In the genomic region with DNA sequence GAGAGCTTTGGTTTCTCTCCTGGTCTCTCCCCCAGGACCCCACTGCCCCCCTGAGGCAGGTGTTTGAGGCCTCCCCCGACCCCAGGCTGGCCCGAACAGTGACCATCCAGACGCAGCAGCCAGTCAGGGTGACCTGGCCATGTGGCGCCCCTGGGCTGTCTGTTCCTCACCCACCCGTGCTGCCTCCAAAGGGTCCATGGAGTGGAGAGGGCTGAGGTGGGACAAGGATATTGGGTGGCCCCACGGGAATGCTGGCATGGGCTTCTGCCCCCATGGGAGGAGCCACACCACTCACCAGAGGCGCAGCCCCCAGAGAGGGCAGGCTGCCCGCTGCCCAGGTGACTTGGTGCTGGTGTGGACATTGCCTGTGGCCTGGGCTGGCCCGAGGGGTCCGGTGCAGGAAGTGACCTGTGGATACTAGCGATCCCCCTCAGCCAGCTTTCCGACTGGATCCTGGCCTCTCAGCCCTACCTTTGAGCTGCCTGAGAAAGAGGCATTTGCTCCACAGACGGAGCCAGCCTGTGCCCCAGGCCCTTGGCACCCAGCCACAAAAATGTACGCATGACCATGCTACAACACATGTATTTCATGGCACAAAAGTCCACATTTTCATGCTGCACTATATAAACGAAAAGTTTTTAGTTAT, we compare ENCODE assay signal across 18 cellular contexts. TPM values are rescaled to one million over a fixed set of nuclear protein-coding genes. Genes with fewer than 3 reads are reported as not detected.
DNase-seq lines count a peak whose midpoint lies in the region; ATAC-seq and TF ChIP-seq lines count a peak whose summit lies in the region.
"Had no signal": no experiment of that assay in that cellular context is flagged by ENCODE, and none has a peak within 500 bp of the region (broad histone marks: within the 10 kb centered on the region; RNA-seq: fewer than 3 reads in every experiment).

No MANE protein-coding gene starts in this region.

- no peaks in the 10 kb centered on the region for H3K9me3 ChIP-seq in SK-N-SH
- no peaks in the 10 kb centered on the region for H3K9me3 ChIP-seq in thymus (ENCODE audit: control insufficient read depth)
- no peaks in the 10 kb centered on the region for H3K9me3 ChIP-seq in neural progenitor cell (ENCODE audit: low read depth)
- H3K9me3 ChIP-seq: SJSA1 had no signal

- peak overlapping the region in 1 of 2 experiments; percentile 29; a peak in 1 of 4 replicates for H3K27ac ChIP-seq in SK-N-SH (ENCODE audit: low read depth in 2 of 2, low read length in 1 of 2)
- H3K27ac ChIP-seq in thymus (ENCODE audit: low read depth): peak overlapping the region; percentile 62
- no peak overlapping the region for H3K27ac ChIP-seq in neural progenitor cell
- H3K27ac ChIP-seq: HL-60, KMS-11, SJSA1 had no signal

- H3K4me2 ChIP-seq in SK-N-SH: no peak overlapping the region
- no peak overlapping the region for H3K4me2 ChIP-seq in neural progenitor cell
- H3K4me2 ChIP-seq: KMS-11 had no signal

- H3K27ac Mint-ChIP-seq in neural progenitor cell: no peak overlapping the region

- no peak for TF ChIP-seq RAD21 in SK-N-SH (IDR thresholded peaks at IDR 0.05; ENCODE audit: low read length)

- no peaks in the 10 kb centered on the region for H3K27me3 ChIP-seq in SK-N-SH (ENCODE audit: insufficient read depth)
- no peaks in the 10 kb centered on the region for H3K27me3 ChIP-seq in thymus (ENCODE audit: control insufficient read depth, insufficient read depth)
- H3K27me3 ChIP-seq in neural progenitor cell: no peaks in the 10 kb centered on the region
- H3K27me3 ChIP-seq: SJSA1 had no signal

- H4K20me1 ChIP-seq in SK-N-SH (ENCODE audit: insufficient read depth) (no peaks in the 10 kb centered on the region), neural progenitor cell (ENCODE audit: low read depth) (peaks cover 3% of the 10 kb centered on the region)

- H3K9ac ChIP-seq in SK-N-SH: no peak overlapping the region
- no peak overlapping the region for H3K9ac ChIP-seq in neural progenitor cell
- H3K9ac ChIP-seq: KMS-11 had no signal

- H3K79me2 ChIP-seq in SK-N-SH (ENCODE audit: insufficient read depth) (no peaks in the 10 kb centered on the region), neural progenitor cell (ENCODE audit: low read depth) (no peaks in the 10 kb centered on the region)

- H3K4me1 Mint-ChIP-seq in neural progenitor cell: peaks cover 19% of the 10 kb centered on the region

- 0 out of 4 replicates have a peak, but pooled peaks of 1 of the 2 experiments have one; percentile 16 for TF ChIP-seq EP300 in SK-N-SH (IDR thresholded peaks at IDR 0.05; ENCODE audit: borderline replicate concordance in 1 of 2, low read depth in 1 of 2, low read length in 1 of 2)

- H3K36me3 ChIP-seq in SK-N-SH (replicated peaks in 1 of 2; ENCODE audit: control insufficient read depth in 1 of 2, insufficient read depth in 2 of 2, low read length in 1 of 2): no peaks in the 10 kb centered on the region
- H3K36me3 ChIP-seq in thymus (ENCODE audit: control insufficient read depth, insufficient read depth): no peaks in the 10 kb centered on the region
- no peaks in the 10 kb centered on the region for H3K36me3 ChIP-seq in neural progenitor cell
- H3K36me3 ChIP-seq: SJSA1 had no signal

- H3K27me3 Mint-ChIP-seq in neural progenitor cell (ENCODE audit: insufficient read depth, low read depth): peaks cover 3% of the 10 kb centered on the region

- no peaks in the 10 kb centered on the region for H3K9me3 Mint-ChIP-seq in neural progenitor cell

- no peak overlapping the region for H3K4me3 Mint-ChIP-seq in neural progenitor cell

- ATAC-seq in SK-N-SH treated with all-trans-retinoic acid at 6 μM for 48 hours (no peak), GM21786 (IDR thresholded peaks at IDR 0.05; ENCODE audit: unreplicated experiment) (no peak)

- H2AFZ ChIP-seq in SK-N-SH (ENCODE audit: low read depth) (no peak overlapping the region), neural progenitor cell (replicated peaks) (no peak overlapping the region)

- no peak for TF ChIP-seq CTCF in SK-N-SH (IDR thresholded peaks at IDR 0.05)
- no peak for TF ChIP-seq CTCF in epithelial cell of esophagus (IDR thresholded peaks at IDR 0.05; ENCODE audit: insufficient read depth, low read depth, low read length, missing control alignments)
- TF ChIP-seq CTCF in neural progenitor cell (IDR thresholded peaks at IDR 0.05): no peak

- no peaks in the 10 kb centered on the region for H3K9me2 ChIP-seq in SK-N-SH

- CTCF ChIA-PET in SK-N-SH (lab: Yijun Ruan, JAX): interaction anchor here (1.0 to 3.2 kb wide), 5 partner anchors 10 to 96 kb away, joined by 4 to 20 read pairs (median 4); partner anchors contain the start of gene BCAS4

- DNase-seq in SK-N-SH (peak; percentile 76), RPMI7951 (ENCODE audit: low read depth) (peak; percentile 14), epithelial cell of esophagus (ENCODE audit: low read depth) (peak; percentile 69), T-helper 1 cell (no peak), neural progenitor cell (ENCODE audit: low spot score) (no peak)
- DNase-seq: C1 segment of cervical spinal cord, MM.1S, NCI-H1105, NCI-H187 treated with DMSO at 0.1 percent for 48 hours, NCI-H2171, NCI-H446 treated with DMSO at 0.1 percent for 48 hours, NCI-H774 had no signal

- no peak overlapping the region for H3K4me3 ChIP-seq in SK-N-SH (ENCODE audit: low read depth in 2 of 2, low read length in 1 of 2)
- H3K4me3 ChIP-seq in epithelial cell of esophagus (ENCODE audit: low read length): no peak overlapping the region
- no peak overlapping the region for H3K4me3 ChIP-seq in thymus (ENCODE audit: low read length)
- no peak overlapping the region for H3K4me3 ChIP-seq in neural progenitor cell
- H3K4me3 ChIP-seq: SJSA1 had no signal

- H3K4me1 ChIP-seq in SK-N-SH (ENCODE audit: control insufficient read depth in 1 of 2, insufficient read depth in 2 of 2, low read depth in 1 of 2, low read length in 1 of 2): peaks cover 9 to 31% of the 10 kb centered on the region in 2 experiments; a peak in 3 of 4 replicates
- no peaks in the 10 kb centered on the region for H3K4me1 ChIP-seq in thymus (ENCODE audit: control insufficient read depth, insufficient read depth, low read length)
- H3K4me1 ChIP-seq in neural progenitor cell: peaks cover 8% of the 10 kb centered on the region

- no peaks in the 10 kb centered on the region for H3F3A ChIP-seq in SK-N-SH (replicated peaks; ENCODE audit: insufficient read depth)
- H3F3A ChIP-seq in neural progenitor cell (ENCODE audit: low read depth): no peaks in the 10 kb centered on the region

- 92% methylated on average over 3 of the region's 15 CpGs for WGBS in SK-N-SH (ENCODE audit: low lambda C conversion rate)
- 96% methylated on average over 15 of the region's 15 CpGs for WGBS in thymus

- no peaks in the 10 kb centered on the region for H3K36me3 Mint-ChIP-seq in neural progenitor cell

- POLR2A ChIA-PET in SK-N-SH (lab: Yijun Ruan, JAX): interaction anchor here (0.9 kb wide), 1 partner anchor 20 kb away, joined by 3 read pairs; no protein-coding TSS in a partner anchor

TF ChIP-seq in SK-N-SH, 30 proteins besides CTCF, POLR2A, EP300 and RAD21 (continues in another document):
- no peak for TF ChIP-seq TCF12 (IDR thresholded peaks at IDR 0.05)
- no peak for TF ChIP-seq TAF1 (IDR thresholded peaks at IDR 0.05; ENCODE audit: borderline replicate concordance, low read depth, low read length)
- no peak for TF ChIP-seq EZH2phosphoT487 (IDR thresholded peaks at IDR 0.05; ENCODE audit: borderline replicate concordance, low read depth)
- TF ChIP-seq NFIC (IDR thresholded peaks at IDR 0.05; ENCODE audit: borderline replicate concordance): no peak
- TF ChIP-seq PBX3 (IDR thresholded peaks at IDR 0.05): no peak
- no peak for TF ChIP-seq POLR2AphosphoS5 (IDR thresholded peaks at IDR 0.05; ENCODE audit: low read depth, low read length)
- no peak for TF ChIP-seq FOXM1 (IDR thresholded peaks at IDR 0.05; ENCODE audit: low read depth)
- no peak for TF ChIP-seq GATA2 (CRISPR knock-in tag; IDR thresholded peaks at IDR 0.05)
- TF ChIP-seq GABPA (IDR thresholded peaks at IDR 0.05; ENCODE audit: low read depth): no peak

TF ChIP-seq in SK-N-SH treated with all-trans-retinoic acid at 6 μM for 48 hours, 23 proteins besides CTCF, POLR2A, EP300 and RAD21:
- TF ChIP-seq, protein P1, sequence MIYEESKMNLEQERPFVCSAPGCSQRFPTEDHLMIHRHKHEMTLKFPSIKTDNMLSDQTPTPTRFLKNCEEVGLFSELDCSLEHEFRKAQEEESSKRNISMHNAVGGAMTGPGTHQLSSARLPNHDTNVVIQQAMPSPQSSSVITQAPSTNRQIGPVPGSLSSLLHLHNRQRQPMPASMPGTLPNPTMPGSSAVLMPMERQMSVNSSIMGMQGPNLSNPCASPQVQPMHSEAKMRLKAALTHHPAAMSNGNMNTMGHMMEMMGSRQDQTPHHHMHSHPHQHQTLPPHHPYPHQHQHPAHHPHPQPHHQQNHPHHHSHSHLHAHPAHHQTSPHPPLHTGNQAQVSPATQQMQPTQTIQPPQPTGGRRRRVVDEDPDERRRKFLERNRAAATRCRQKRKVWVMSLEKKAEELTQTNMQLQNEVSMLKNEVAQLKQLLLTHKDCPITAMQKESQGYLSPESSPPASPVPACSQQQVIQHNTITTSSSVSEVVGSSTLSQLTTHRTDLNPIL (CRISPR knock-in tag; IDR thresholded peaks at IDR 0.05; ENCODE audit: low read depth): no peak
- TF ChIP-seq TCF4 (CRISPR knock-in tag; IDR thresholded peaks at IDR 0.05; ENCODE audit: borderline replicate concordance) (no peak), ARNTL (CRISPR knock-in tag; IDR thresholded peaks at IDR 0.05; ENCODE audit: borderline replicate concordance, low read depth) (no peak), TOX (CRISPR knock-in tag; IDR thresholded peaks at IDR 0.05; ENCODE audit: borderline replicate concordance) (no peak), ISL1 (CRISPR knock-in tag; IDR thresholded peaks at IDR 0.05) (no peak), ZNF565 (CRISPR knock-in tag; conservative IDR thresholded peaks at IDR 0.05; ENCODE audit: low read depth) (no peak)

RNA-seq across cellular contexts. Expression of gene BCAS4, which starts 50.8 kb away (rescaled TPM):
- polyA plus RNA-seq in SK-N-SH (2012; rRNA removed) (23.3 and 43.8 TPM in 2 replicates), thymus (14.5 TPM)
- 22.2 and 30.8 TPM in 2 replicates for polyA plus RNA-seq in SK-N-SH (2012; cell fraction: cytosol; rRNA removed)
- 17.8 and 20.9 TPM in 2 replicates for polyA plus RNA-seq in SK-N-SH (2012; cell fraction: nucleus; rRNA removed)
- total RNA-seq in RPMI7951 (2014; rRNA removed; shearing (Covaris generic)): 5.9 and 11.6 TPM in 2 replicates
- 15.3 and 24.1 TPM in 2 replicates for total RNA-seq in neural progenitor cell (ENCODE audit: low replicate concordance)

Comparison
In these comparisons a context has a peak if more than half of its experiments do, and no peak if none do; other contexts are left out.
1. DNase-seq: peak in SK-N-SH (single experiment), RPMI7951 (single experiment) and epithelial cell of esophagus (single experiment); none in T-helper 1 cell (0 of 5) and neural progenitor cell (single experiment).